In the genomic region with DNA sequence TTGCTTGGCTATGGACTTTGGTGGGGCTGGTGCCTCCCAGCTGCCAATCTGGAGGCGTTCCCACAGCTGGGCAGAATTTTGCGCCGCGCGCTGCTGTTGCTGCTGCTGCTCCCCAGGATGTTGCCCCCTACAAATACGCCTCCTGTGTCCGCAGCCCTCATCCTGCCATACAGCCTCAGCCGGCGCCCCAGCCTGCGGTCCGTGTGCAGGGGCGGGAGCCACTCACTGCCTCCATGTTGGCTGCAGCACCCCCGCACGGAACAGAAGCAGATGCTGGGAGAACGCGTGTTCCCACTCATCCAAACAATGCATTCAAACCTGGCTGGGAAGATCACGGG, we compare ENCODE assay signal across 24 cellular contexts.
"Had no signal": no experiment of that assay in that cellular context is flagged by ENCODE, and none has a peak within 500 bp of the region (broad histone marks: within the 10 kb centered on the region; RNA-seq: fewer than 3 reads in every experiment).

No MANE protein-coding gene starts in this region.

- H3K9me3 ChIP-seq: colonic mucosa, esophagus squamous epithelium, gastrocnemius medialis, left lung, lower lobe of right lung, mucosa of descending colon had no signal

- H3K9me3 Mint-ChIP-seq: effector memory CD8-positive, alpha-beta T cell had no signal

- DNase-seq: colonic mucosa; cortex of kidney; effector CD8-positive, alpha-beta T cell; effector memory CD8-positive, alpha-beta T cell; endodermal cell; erythroblast; esophagus squamous epithelium; foreskin fibroblast; foreskin melanocyte; gastrocnemius medialis; glutamatergic neuron; head of caudate nucleus; heart right ventricle; hippocampal formation; left cardiac atrium; left ventricle myocardium superior; lower lobe of right lung; mesenchymal stem cell; mucosa of descending colon had no signal

- H3K4me1 ChIP-seq: colonic mucosa, esophagus squamous epithelium, gastrocnemius medialis, heart right ventricle, left lung, lower lobe of right lung had no signal

- H3K36me3 Mint-ChIP-seq: mesothelial cell of epicardium had no signal

- H3K27me3 ChIP-seq: colonic mucosa, gastrocnemius medialis had no signal

- H3K4me1 Mint-ChIP-seq: endodermal cell had no signal

- H3K36me3 ChIP-seq: colonic mucosa, esophagus squamous epithelium, gastrocnemius medialis, heart right ventricle, left lung, lower lobe of right lung had no signal

- H3K27ac ChIP-seq: colonic mucosa, epithelial cell of prostate, esophagus squamous epithelium, gastrocnemius medialis, heart right ventricle, left lung, lower lobe of right lung had no signal

- H3K4me3 Mint-ChIP-seq: dendritic cell treated with granulocyte-macrophage colony-stimulating factor and Interleukin-4, amounts not matched to agents 40 ng/mL and 50 ng/mL, for 4 days; effector memory CD8-positive, alpha-beta T cell; endodermal cell; mesothelial cell of epicardium had no signal

- ATAC-seq: effector memory CD8-positive, alpha-beta T cell; esophagus mucosa; gastrocnemius medialis; heart right ventricle; left cardiac atrium; left lung; left ventricle myocardium superior; lower lobe of right lung; mucosa of descending colon had no signal

- H3K4me3 ChIP-seq: colonic mucosa, esophagus squamous epithelium, gastrocnemius medialis, heart right ventricle, left lung, lower lobe of right lung, mucosa of descending colon had no signal

- H3K27ac Mint-ChIP-seq: dendritic cell treated with granulocyte-macrophage colony-stimulating factor and Interleukin-4, amounts not matched to agents 40 ng/mL and 50 ng/mL, for 4 days; effector memory CD8-positive, alpha-beta T cell; endodermal cell; mesothelial cell of epicardium had no signal
